In genomic region chr17:74450231-74450630, GRCh38 we compare ENCODE assay signal across 18 cellular contexts. TPM values are rescaled to one million over a fixed set of nuclear protein-coding genes. Genes with fewer than 3 reads are reported as not detected.
A peak's percentile ranks its signal among the peaks of the same experiment; 100 is the strongest.
DNase-seq lines count a peak whose midpoint lies in the region; ATAC-seq and TF ChIP-seq lines count a peak whose summit lies in the region.
"Had no signal": no experiment of that assay in that cellular context is flagged by ENCODE, and none has a peak within 500 bp of the region (broad histone marks: within the 10 kb centered on the region; RNA-seq: fewer than 3 reads in every experiment).

No MANE protein-coding gene starts in this region.

- TF ChIP-seq CTCF in left ventricle myocardium inferior (IDR thresholded peaks at IDR 0.05; ENCODE audit: borderline replicate concordance): no peak

- H3K4me1 ChIP-seq in left ventricle myocardium inferior (peaks cover 87% of the 10 kb centered on the region), skeletal muscle tissue (ENCODE audit: control insufficient read depth in 3 of 3, insufficient read depth in 3 of 3, low read length in 3 of 3) (peaks cover 67 to 88% (median 85%) of the 10 kb centered on the region in 3 donors), aorta (ENCODE audit: control insufficient read depth in 1 of 2, insufficient read depth in 2 of 2, low read length in 2 of 2) (peaks cover 4 to 8% of the 10 kb centered on the region in 2 donors)

- H3K9me3 ChIP-seq in left ventricle myocardium inferior (replicated peaks): no peaks in the 10 kb centered on the region
- no peaks in the 10 kb centered on the region for H3K9me3 ChIP-seq in skeletal muscle tissue (ENCODE audit: control insufficient read depth in 3 of 3, low read length in 3 of 3)
- H3K9me3 ChIP-seq in aorta (ENCODE audit: control insufficient read depth, low read length): no peaks in the 10 kb centered on the region
- H3K9me3 ChIP-seq: BLaER1 treated with 17β-estradiol and CSF1 and Interleukin-3, amounts not matched to agents 10 nM and 100 nM had no signal

- no peak for ATAC-seq in aorta (ENCODE audit: low FRiP score)
- ATAC-seq: GM23338 had no signal

- H3K9ac ChIP-seq in skeletal muscle tissue (ENCODE audit: low read depth in 1 of 3, low read length in 3 of 3): peak overlapping the region in 1 of 3 donors; percentile 69
- H3K9ac ChIP-seq: BLaER1 treated with 17β-estradiol and CSF1 and Interleukin-3, amounts not matched to agents 10 nM and 100 nM had no signal

- H3K27ac ChIP-seq in left ventricle myocardium inferior (replicated peaks) (peak overlapping the region; percentile 98), layer of hippocampus (ENCODE audit: low read depth, low read length) (peak overlapping the region; percentile 75), skeletal muscle tissue (ENCODE audit: low read depth, low read length) (peak overlapping the region; percentile 65), aorta (ENCODE audit: low read depth in 1 of 2, low read length in 2 of 2) (peak overlapping the region; percentile 58 to 99)

- H3K4me3 ChIP-seq in left ventricle myocardium inferior (no peak overlapping the region), skeletal muscle tissue (ENCODE audit: low read length in 3 of 3) (no peak overlapping the region), aorta (ENCODE audit: low read length in 2 of 2) (no peak overlapping the region)
- H3K4me3 ChIP-seq: BLaER1 treated with 17β-estradiol and CSF1 and Interleukin-3, amounts not matched to agents 10 nM and 100 nM; GM23338 had no signal

- peaks cover 5% of the 10 kb centered on the region for H3K36me3 ChIP-seq in left ventricle myocardium inferior
- peaks cover 0 to 10% (median 4%) of the 10 kb centered on the region in 3 donors for H3K36me3 ChIP-seq in skeletal muscle tissue (ENCODE audit: control insufficient read depth in 3 of 3, insufficient read depth in 3 of 3, low read length in 3 of 3)
- no peaks in the 10 kb centered on the region for H3K36me3 ChIP-seq in aorta (ENCODE audit: control insufficient read depth in 1 of 2, insufficient read depth in 2 of 2, low read length in 1 of 2)
- H3K36me3 ChIP-seq: BLaER1 treated with 17β-estradiol and CSF1 and Interleukin-3, amounts not matched to agents 10 nM and 100 nM had no signal

- 95 to 98% methylated on average over 3 of the region's 3 CpGs for whole genome bisulfite sequencing in aorta, 2 donors

- DNase-seq in left ventricle myocardium inferior (no peak), cardiac septum (ENCODE audit: low spot score) (no peak), aorta (peak in 1 of 2 donors; percentile 3), RPMI8226 (no peak), NCI-H524 (lab: John Stamatoyannopoulos, UW) (no peak)
- no peak for DNase-seq in activated CD4-positive, alpha-beta T cell treated with anti-CD3 and anti-CD28 coated beads for 4 hours
- DNase-seq: KBM-7; NCI-H1048; NCI-H1694; NCI-H2107; NCI-H226; NCI-H526 treated with DMSO at 0.1 percent for 48 hours; NK-92 treated with Interleukin-12 subunit alpha and Interleukin-12 subunit beta, amount 100 ng/mL, for 24 hours had no signal

- intact Hi-C loops in left ventricle myocardium inferior (cut with micrococcal nuclease) (no loop called here), cardiac septum (cut with DNase I) (loop anchor here (10.0 kb wide), 1 partner anchor 145 kb away; no protein-coding TSS in a partner anchor), aorta (cut with DNase I) (loop anchor here in 1 of 2 donors (5.0 kb wide), 1 partner anchor 238 kb away; the partner anchor contains the start of gene TTYH2)

- H3K27me3 ChIP-seq in left ventricle myocardium inferior (ENCODE audit: low read depth): no peaks in the 10 kb centered on the region
- no peaks in the 10 kb centered on the region for H3K27me3 ChIP-seq in layer of hippocampus (ENCODE audit: control insufficient read depth, insufficient read depth, low read length)
- no peaks in the 10 kb centered on the region for H3K27me3 ChIP-seq in skeletal muscle tissue (ENCODE audit: control insufficient read depth in 3 of 3, insufficient read depth in 3 of 3, low read length in 3 of 3)
- H3K27me3 ChIP-seq in aorta (ENCODE audit: control insufficient read depth in 1 of 2, insufficient read depth in 2 of 2, low read length in 1 of 2): no peaks in the 10 kb centered on the region

RNA-seq across cellular contexts. Expression of gene CD300A, which starts 16.2 kb away (rescaled TPM):
- total RNA-seq in left ventricle myocardium inferior (1.2 TPM), cardiac septum (2.6 TPM), skeletal muscle tissue (1.0 TPM), aorta (10 to 100 TPM; 10.3 to 10.4 TPM)
- 1 to 10 TPM; 2.6 to 9.1 TPM for polyA plus RNA-seq in aorta
- total RNA-seq: A172 had no signal

RNA-seq across cellular contexts. Expression of gene GPRC5C, which starts 18.3 kb away (rescaled TPM):
- total RNA-seq in left ventricle myocardium inferior (32.0 TPM), cardiac septum (31.7 TPM), skeletal muscle tissue (44.4 TPM), aorta (10 to 100 TPM; 43.6 to 51.7 TPM)
- 10 to 100 TPM; 31.6 to 59.4 TPM for polyA plus RNA-seq in aorta
